28 cellular contexts compared by ENCODE assay signal in genomic region chr10:37774351-37774750, GRCh38.
"Had no signal": no experiment of that assay in that cellular context is flagged by ENCODE, and none has a peak within 500 bp of the region (broad histone marks: within the 10 kb centered on the region; RNA-seq: fewer than 3 reads in every experiment).

No MANE protein-coding gene starts in this region.

- H3K27ac Mint-ChIP-seq: immature natural killer cell; natural killer cell treated with Interleukin-12 subunit alpha and Interleukin-12 subunit beta and Interleukin-15 and Interleukin-18, amount 100 ng/mL, for 72 hours; progenitor cell of endocrine pancreas; stimulated activated naive CD8-positive, alpha-beta T cell treated with anti-CD3 and anti-CD28 coated beads, Interleukin-15, amount 100 ng/mL, for 72 hours had no signal

- ATAC-seq: heart right ventricle; left ventricle myocardium superior; lower lobe of right lung; natural killer cell treated with Interleukin-12 subunit alpha and Interleukin-12 subunit beta and Interleukin-15 and Interleukin-18, amount 100 ng/mL, for 72 hours; pancreas; right lobe of liver; stimulated activated naive CD8-positive, alpha-beta T cell treated with anti-CD3 and anti-CD28 coated beads, Interleukin-15, amount 100 ng/mL, for 72 hours; upper lobe of right lung had no signal

- H3K36me3 Mint-ChIP-seq: naive B cell; natural killer cell treated with Interleukin-12 subunit alpha and Interleukin-12 subunit beta and Interleukin-15 and Interleukin-18, amount 100 ng/mL, for 72 hours had no signal

- H3K4me1 Mint-ChIP-seq: immature natural killer cell; naive B cell; neural crest cell; stimulated activated naive CD8-positive, alpha-beta T cell treated with anti-CD3 and anti-CD28 coated beads, Interleukin-15, amount 100 ng/mL, for 72 hours had no signal

- H3K4me3 Mint-ChIP-seq: immature natural killer cell; naive B cell; natural killer cell treated with Interleukin-12 subunit alpha and Interleukin-12 subunit beta and Interleukin-15 and Interleukin-18, amount 100 ng/mL, for 72 hours; neural crest cell; stimulated activated naive CD8-positive, alpha-beta T cell treated with anti-CD3 and anti-CD28 coated beads, Interleukin-15, amount 100 ng/mL, for 72 hours had no signal

- DNase-seq: dermis blood vessel endothelial cell; effector memory CD4-positive, alpha-beta T cell; erythroblast; esophagus squamous epithelium; foreskin melanocyte; glutamatergic neuron; heart right ventricle; hypothalamus; immature natural killer cell; islet precursor cell; kidney glomerular epithelial cell; left ventricle myocardium superior; lower lobe of right lung; naive B cell; pancreas; right lobe of liver; small intestine; stimulated activated CD4-positive, alpha-beta T cell treated with anti-CD3 and anti-CD28 coated beads, Interleukin-1b, Interleukin-23, amount 100 ng/mL, for 48 hours; stimulated activated CD4-positive, alpha-beta T cell treated with anti-CD3 and anti-CD28 coated beads, Interleukin-4, amount 100 ng/mL, for 1 hour; stimulated activated CD8-positive, alpha-beta memory T cell treated with anti-CD3 and anti-CD28 coated beads, Interleukin-4, amount 100 ng/mL, for 48 hours; stimulated activated naive CD4-positive, alpha-beta T cell; stimulated activated naive CD8-positive, alpha-beta T cell treated with anti-CD3 and anti-CD28 coated beads, Interleukin-15, amount 100 ng/mL, for 72 hours; transverse colon; upper lobe of right lung; uterus had no signal

- H3K27me3 Mint-ChIP-seq: naive B cell; natural killer cell treated with Interleukin-12 subunit alpha and Interleukin-12 subunit beta and Interleukin-15 and Interleukin-18, amount 100 ng/mL, for 72 hours; progenitor cell of endocrine pancreas; stimulated activated naive CD8-positive, alpha-beta T cell treated with anti-CD3 and anti-CD28 coated beads, Interleukin-15, amount 100 ng/mL, for 72 hours had no signal
